Comparison of ENCODE assay signal across 18 cellular contexts in the genomic region with DNA sequence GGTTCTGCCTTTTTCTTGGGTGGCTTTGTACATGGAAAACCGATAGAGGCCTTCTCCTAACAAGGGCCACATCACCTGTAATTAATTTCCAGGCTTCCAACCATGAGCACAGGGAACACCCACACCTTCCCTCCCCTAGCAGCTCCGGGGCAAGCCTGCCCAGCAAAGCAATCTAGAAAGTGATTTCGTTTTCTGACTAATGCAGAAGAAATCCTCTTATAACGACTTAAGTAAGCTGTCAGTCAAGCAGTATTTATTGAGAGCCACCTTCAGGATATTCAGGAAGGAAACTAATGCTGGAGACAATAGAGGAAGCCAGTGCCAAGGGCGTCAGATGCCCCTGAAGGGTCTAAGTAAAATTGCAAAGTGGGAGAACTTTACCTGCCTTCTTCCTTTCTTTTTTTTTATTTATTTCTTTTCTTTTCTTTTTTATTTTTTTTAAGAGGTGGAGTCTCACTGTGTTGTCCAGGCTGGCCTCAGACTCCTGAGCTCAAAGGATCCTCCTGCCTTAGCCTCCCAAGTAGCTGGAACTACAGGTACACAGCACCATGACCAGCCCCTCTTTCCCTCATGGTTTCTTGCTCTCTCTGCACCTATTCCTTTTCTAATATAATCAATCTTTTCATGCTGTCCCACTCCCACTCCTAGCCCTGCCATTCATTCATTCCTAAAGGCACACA.
"Had no signal": no experiment of that assay in that cellular context is flagged by ENCODE, and none has a peak within 500 bp of the region (broad histone marks: within the 10 kb centered on the region; RNA-seq: fewer than 3 reads in every experiment).

No MANE protein-coding gene starts in this region.

- H3K27ac ChIP-seq: adrenal gland, body of pancreas, epithelial cell of prostate, parathyroid adenoma, stomach, thoracic aorta had no signal

- H3K4me1 ChIP-seq: adrenal gland, body of pancreas, parathyroid adenoma, stomach had no signal

- H3K79me2 ChIP-seq: parathyroid adenoma had no signal

- H2AFZ ChIP-seq: parathyroid adenoma had no signal

- DNase-seq: activated CD4-positive, alpha-beta T cell treated with anti-CD3 and anti-CD28 coated beads, Interleukin-2, amount 50 U/mL, for 1 hour; activated naive CD4-positive, alpha-beta T cell treated with anti-CD3 and anti-CD28 coated beads, Interleukin-2, amount 10 ng/mL, durations not matched to agents 7 days and 5 days; activated T-cell treated with anti-CD3 and anti-CD28 coated beads for 4 hours; adrenal gland; body of pancreas; cortex of kidney; effector CD8-positive, alpha-beta T cell; left cardiac atrium; naive B cell; retina; stimulated activated CD4-positive, alpha-beta T cell treated with anti-CD3 and anti-CD28 coated beads, Interleukin-4, amount 100 ng/mL, for 4 hours; stomach had no signal

- ATAC-seq: body of pancreas, left cardiac atrium had no signal

- H3K36me3 ChIP-seq: adrenal gland, stomach, thoracic aorta had no signal

- H3K9ac ChIP-seq: parathyroid adenoma had no signal

- H3K4me3 ChIP-seq: adrenal gland, body of pancreas, lung, stomach, thoracic aorta had no signal

- H3K9me3 ChIP-seq: adrenal gland, body of pancreas, thoracic aorta had no signal

- FAIRE-seq: TTC549, urothelium cell line had no signal

- H3K27me3 ChIP-seq: body of pancreas had no signal
